23 cellular contexts compared by ENCODE assay signal in the genomic region with DNA sequence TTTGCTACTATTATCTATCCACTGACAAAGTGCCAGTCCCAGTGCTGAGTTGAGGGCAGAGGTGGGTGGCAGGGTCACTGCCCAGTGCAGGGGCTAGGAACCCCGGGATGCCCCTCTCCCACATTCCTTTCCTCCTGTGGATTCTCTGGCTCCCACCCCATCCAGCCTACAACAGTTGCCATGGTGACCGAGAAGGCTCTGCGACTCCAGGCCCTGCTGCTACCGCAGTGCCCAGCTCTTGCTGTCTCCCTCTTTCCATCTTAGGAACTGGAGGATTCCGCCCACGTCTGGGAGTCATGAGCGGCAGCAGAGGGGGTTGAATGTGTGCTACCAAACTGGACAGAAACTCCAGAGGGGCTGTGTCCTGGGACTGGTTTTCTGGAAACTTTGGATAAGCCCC. TPM values are rescaled to one million over a fixed set of nuclear protein-coding genes. Genes with fewer than 3 reads are reported as not detected.
DNase-seq lines count a peak whose midpoint lies in the region; ATAC-seq and TF ChIP-seq lines count a peak whose summit lies in the region.
"Had no signal": no experiment of that assay in that cellular context is flagged by ENCODE, and none has a peak within 500 bp of the region (broad histone marks: within the 10 kb centered on the region; RNA-seq: fewer than 3 reads in every experiment).

No MANE protein-coding gene starts in this region.

- H3K4me2 ChIP-seq in GM23338 = no peak overlapping the region

- no peak overlapping the region for H3K4me3 ChIP-seq in GM23338
- H3K4me3 ChIP-seq in upper lobe of right lung = no peak overlapping the region
- no peak overlapping the region for H3K4me3 ChIP-seq in thyroid gland (replicated peaks in 1 of 3)
- H3K4me3 ChIP-seq: left lung, ovary, sigmoid colon had no signal

- CTCF ChIA-PET in WTC11 (lab: Charles Lee) = interaction anchor here (1.0 to 2.6 kb wide), 7 partner anchors 16 to 352 kb away, joined by 3 to 11 read pairs (median 3); a partner anchor contains a TSS

- H3K9me3 Mint-ChIP-seq in GM23338 = peaks cover 7% of the 10 kb centered on the region; the same call in 2 of the 3 replicates
- H3K9me3 Mint-ChIP-seq in WTC11 = 0 out of 2 replicates have a peak, but pooled peaks cover 6% of the 10 kb centered on the region
- H3K9me3 Mint-ChIP-seq: activated naive CD8-positive, alpha-beta T cell treated with anti-CD3 and anti-CD28 coated beads, Interleukin-2, amount 50 U/mL, for 24 hours; activated T-helper 2 cell treated with anti-CD3 and anti-CD28 coated beads, Interferon-gamma antibody, Interleukin-2, Interleukin-4, amounts not matched to agents 10 μg/mL and 5 μg/mL and 100 μg/mL, durations not matched to agents 14 hours and 24 hours and 36 hours; type B pancreatic cell had no signal

- ATAC-seq in GM23338 (peak; percentile 34), WTC11 (peak; percentile 15), upper lobe of right lung (no peak)
- ATAC-seq: activated naive CD8-positive, alpha-beta T cell treated with anti-CD3 and anti-CD28 coated beads, Interleukin-2, amount 50 U/mL, for 24 hours; left lung; stimulated activated naive CD8-positive, alpha-beta T cell treated with anti-CD3 and anti-CD28 coated beads, Interleukin-15, Interleukin-2, amounts not matched to agents 100 U/mL and 50 U/mL, for 24 hours had no signal

- H3K36me3 ChIP-seq in GM23338 (ENCODE audit: insufficient read depth) (no peaks in the 10 kb centered on the region), upper lobe of right lung (no peaks in the 10 kb centered on the region), thyroid gland (no peaks in the 10 kb centered on the region)
- H3K36me3 ChIP-seq: left lung, ovary, sigmoid colon had no signal

- H3K27ac Mint-ChIP-seq in GM23338 = no peak overlapping the region
- H3K27ac Mint-ChIP-seq in WTC11 = peak overlapping the region; percentile 66
- H3K27ac Mint-ChIP-seq: activated naive CD8-positive, alpha-beta T cell treated with anti-CD3 and anti-CD28 coated beads, Interleukin-2, amount 50 U/mL, for 24 hours; activated T-helper 2 cell treated with anti-CD3 and anti-CD28 coated beads, Interferon-gamma antibody, Interleukin-2, Interleukin-4, amounts not matched to agents 10 μg/mL and 5 μg/mL and 100 μg/mL, durations not matched to agents 14 hours and 24 hours and 36 hours; type B pancreatic cell had no signal

- H3K9me2 ChIP-seq in GM23338 (ENCODE audit: insufficient read depth) = no peaks in the 10 kb centered on the region

- POLR2A ChIA-PET in WTC11 (lab: Charles Lee) = interaction anchor here (1.1 kb wide), 1 partner anchor 50 kb away, joined by 3 read pairs; no protein-coding TSS in a partner anchor

- H3K4me3 Mint-ChIP-seq in GM23338 (no peak overlapping the region), WTC11 (no peak overlapping the region)
- H3K4me3 Mint-ChIP-seq: activated naive CD8-positive, alpha-beta T cell treated with anti-CD3 and anti-CD28 coated beads, Interleukin-2, amount 50 U/mL, for 24 hours; type B pancreatic cell had no signal

- H3K27me3 Mint-ChIP-seq in GM23338 (ENCODE audit: insufficient read depth, low read depth, poor library complexity) = peaks cover 11% of the 10 kb centered on the region
- peaks cover 3% of the 10 kb centered on the region; the same call in 1 of the 2 replicates for H3K27me3 Mint-ChIP-seq in WTC11 (ENCODE audit: low read depth)

- H3K27ac ChIP-seq in GM23338 (ENCODE audit: low read depth) (no peak overlapping the region), upper lobe of right lung (no peak overlapping the region), thyroid gland (peak overlapping the region in 1 of 3 donors; percentile 83)
- H3K27ac ChIP-seq: left lung, ovary, sigmoid colon had no signal

- TF ChIP-seq CTCF in GM23338 (conservative IDR thresholded peaks at IDR 0.05; ENCODE audit: low read depth in 2 of 2) = no peak
- no peak for TF ChIP-seq CTCF in WTC11 (IDR thresholded peaks at IDR 0.05)
- no peak for TF ChIP-seq CTCF in upper lobe of right lung (IDR thresholded peaks at IDR 0.05)
- no peak for TF ChIP-seq CTCF in thyroid gland (IDR thresholded peaks at IDR 0.05)

- no peaks in the 10 kb centered on the region for H3K9me3 ChIP-seq in upper lobe of right lung
- no peaks in the 10 kb centered on the region for H3K9me3 ChIP-seq in thyroid gland
- H3K9me3 ChIP-seq: left lung, ovary, sigmoid colon had no signal

- DNase-seq in GM23338 (ENCODE audit: low spot score) = peak; percentile 77
- DNase-seq in WTC11 (ENCODE audit: low spot score) = peak; percentile 38
- DNase-seq in inferior parietal cortex (ENCODE audit: extremely low spot score) = peak; percentile 48
- DNase-seq in occipital lobe (lab: John Stamatoyannopoulos, UW) = peak; percentile 57
- no peak for DNase-seq in SHP77 (lab: John Stamatoyannopoulos, UW)
- DNase-seq in upper lobe of right lung = no peak
- no peak for DNase-seq in thyroid gland
- DNase-seq: activated CD4-positive, alpha-beta T cell treated with anti-CD3 and anti-CD28 coated beads for 48 hours; activated naive CD8-positive, alpha-beta T cell treated with anti-CD3 and anti-CD28 coated beads, Interleukin-2, amount 50 U/mL, for 24 hours; AML-193; GDM1; HCEC 1CT; left lung; NCI-H1436 treated with DMSO at 0.1 percent for 48 hours; ovary; sigmoid colon; stimulated activated naive CD8-positive, alpha-beta T cell treated with anti-CD3 and anti-CD28 coated beads, Interleukin-15, Interleukin-2, amounts not matched to agents 100 U/mL and 50 U/mL, for 24 hours had no signal

- H3K27me3 ChIP-seq in GM23338 (ENCODE audit: insufficient read depth) = no peaks in the 10 kb centered on the region
- no peaks in the 10 kb centered on the region for H3K27me3 ChIP-seq in upper lobe of right lung
- H3K27me3 ChIP-seq in thyroid gland = no peaks in the 10 kb centered on the region
- H3K27me3 ChIP-seq: left lung, ovary, sigmoid colon had no signal

- H3K36me3 Mint-ChIP-seq in GM23338 (ENCODE audit: low read depth) (peaks cover 5% of the 10 kb centered on the region), WTC11 (no peaks in the 10 kb centered on the region)
- H3K36me3 Mint-ChIP-seq: type B pancreatic cell had no signal

- H3K4me1 ChIP-seq in GM23338 (ENCODE audit: insufficient read depth) (peaks cover 67% of the 10 kb centered on the region), upper lobe of right lung (peaks cover 11% of the 10 kb centered on the region), thyroid gland (peaks cover 17 to 27% of the 10 kb centered on the region in 2 donors)

- peaks cover 9% of the 10 kb centered on the region; the same call in 1 of the 2 replicates for H3F3A ChIP-seq in GM23338 (replicated peaks; ENCODE audit: low read depth)

- H2AFZ ChIP-seq in GM23338 = no peak overlapping the region

- no peaks in the 10 kb centered on the region for H3K79me2 ChIP-seq in GM23338 (replicated peaks; ENCODE audit: insufficient read depth)

- H3K4me1 Mint-ChIP-seq in GM23338 (peaks cover 65% of the 10 kb centered on the region), WTC11 (peaks cover 69% of the 10 kb centered on the region)

- H4K20me1 ChIP-seq in GM23338 (replicated peaks; ENCODE audit: insufficient read depth) = no peaks in the 10 kb centered on the region

- 72 to 75% methylated on average over 7 of the region's 7 CpGs for WGBS in thyroid gland, 2 donors

- TF ChIP-seq POLR2A in thyroid gland (IDR thresholded peaks at IDR 0.05) = no peak

- intact Hi-C loops in upper lobe of right lung (cut with DNase I) (no loop called here), thyroid gland (cut with DNase I) (no loop called here)

TF ChIP-seq in GM23338, 12 proteins besides CTCF, POLR2A, EP300 and RAD21 (continues in another document):
- no peak for TF ChIP-seq EZH2phosphoT487 (IDR thresholded peaks at IDR 0.05; ENCODE audit: unreplicated experiment)

TF ChIP-seq in WTC11, 78 proteins besides CTCF, POLR2A, EP300 and RAD21 (continues in another document):
- TF ChIP-seq, protein P1, sequence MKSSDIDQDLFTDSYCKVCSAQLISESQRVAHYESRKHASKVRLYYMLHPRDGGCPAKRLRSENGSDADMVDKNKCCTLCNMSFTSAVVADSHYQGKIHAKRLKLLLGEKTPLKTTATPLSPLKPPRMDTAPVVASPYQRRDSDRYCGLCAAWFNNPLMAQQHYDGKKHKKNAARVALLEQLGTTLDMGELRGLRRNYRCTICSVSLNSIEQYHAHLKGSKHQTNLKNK (CRISPR knock-in tag; IDR thresholded peaks at IDR 0.05) = no peak
- TF ChIP-seq OVOL2 (CRISPR knock-in tag; IDR thresholded peaks at IDR 0.05; ENCODE audit: borderline replicate concordance) = no peak
- TF ChIP-seq SOX15 (CRISPR knock-in tag; IDR thresholded peaks at IDR 0.05) = no peak
- no peak for TF ChIP-seq PRRX2 (CRISPR knock-in tag; IDR thresholded peaks at IDR 0.05)
- TF ChIP-seq, protein P2, sequence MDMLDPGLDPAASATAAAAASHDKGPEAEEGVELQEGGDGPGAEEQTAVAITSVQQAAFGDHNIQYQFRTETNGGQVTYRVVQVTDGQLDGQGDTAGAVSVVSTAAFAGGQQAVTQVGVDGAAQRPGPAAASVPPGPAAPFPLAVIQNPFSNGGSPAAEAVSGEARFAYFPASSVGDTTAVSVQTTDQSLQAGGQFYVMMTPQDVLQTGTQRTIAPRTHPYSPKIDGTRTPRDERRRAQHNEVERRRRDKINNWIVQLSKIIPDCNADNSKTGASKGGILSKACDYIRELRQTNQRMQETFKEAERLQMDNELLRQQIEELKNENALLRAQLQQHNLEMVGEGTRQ (CRISPR knock-in tag; IDR thresholded peaks at IDR 0.05) = no peak

RNA-seq across cellular contexts. Expression of a gene that starts 20.8 kb away (rescaled TPM):
- total RNA-seq in GM23338 (2014; rRNA removed; shearing (Covaris generic)) = 0.63 and 1.0 TPM in 2 replicates
- 0.50 and 1.1 TPM in 2 replicates for polyA plus RNA-seq in GM23338 (2016; fragmentation: Nextera tagmentation; extraction: Ambion mirVana)
- 0.09 to 0.32 TPM (median 0.27 TPM) in 3 replicates for total RNA-seq in WTC11 (2021)
- 0.16 TPM for total RNA-seq in occipital lobe
- total RNA-seq in upper lobe of right lung = not detected
- total RNA-seq in thyroid gland = under 1 TPM in 2 of 4 donors, not detected in 2; 0.13 to 0.22 TPM
- total RNA-seq: activated T-helper 2 cell treated with anti-CD3 and anti-CD28 coated beads, Interferon-gamma antibody, Interleukin-2, Interleukin-4, amounts not matched to agents 10 μg/mL and 5 μg/mL and 100 μg/mL, durations not matched to agents 14 hours and 24 hours and 36 hours; dermis microvascular lymphatic vessel endothelial cell; MCF 10A; ovary; RPMI7951; sigmoid colon had no signal
- polyA plus RNA-seq: esophagus, sigmoid colon had no signal

Comparison
In these comparisons a context has a peak if more than half of its experiments do, and no peak if none do; other contexts are left out.
1. DNase-seq: peak in GM23338 (single experiment), WTC11 (single experiment), inferior parietal cortex (single experiment) and occipital lobe (single experiment); none in SHP77 (0 of 2), upper lobe of right lung (single experiment) and thyroid gland (0 of 2).